In genomic region chr6:97293198-97293696, GRCh38 we compare ENCODE assay signal across 28 cellular contexts.
"Had no signal": no experiment of that assay in that cellular context is flagged by ENCODE, and none has a peak within 500 bp of the region (broad histone marks: within the 10 kb centered on the region; RNA-seq: fewer than 3 reads in every experiment).

No MANE protein-coding gene starts in this region.

- H3K4me2 ChIP-seq: hepatocyte had no signal

- H3K4me3 ChIP-seq: gastrocnemius medialis, hepatocyte, psoas muscle, right atrium auricular region, spleen, tibial nerve had no signal

- H2AFZ ChIP-seq: hepatocyte, parathyroid adenoma had no signal

- H3K27ac Mint-ChIP-seq: activated CD4-positive, alpha-beta memory T cell treated with anti-CD3 and anti-CD28 coated beads, Interleukin-2, amount 10 ng/mL, durations not matched to agents 7 days and 5 days; activated CD4-positive, alpha-beta T cell treated with anti-CD3 and anti-CD28 coated beads, Interleukin-2, amount 10 ng/mL, durations not matched to agents 7 days and 5 days; activated T-cell treated with anti-CD3 and anti-CD28 coated beads, Interleukin-2, amount 50 U/mL, for 24 hours; effector memory CD8-positive, alpha-beta T cell; naive thymus-derived CD8-positive, alpha-beta T cell; T-helper 1 cell treated with Interleukin-12 subunit alpha and Interleukin-12 subunit beta and Interleukin-4 antibody, amounts not matched to agents 30 μg/mL and 1 μg/mL, for 36 hours had no signal

- H3K4me3 Mint-ChIP-seq: activated CD4-positive, alpha-beta memory T cell treated with anti-CD3 and anti-CD28 coated beads, Interleukin-2, amount 10 ng/mL, durations not matched to agents 7 days and 5 days; activated CD4-positive, alpha-beta T cell treated with anti-CD3 and anti-CD28 coated beads, Interleukin-2, amount 10 ng/mL, durations not matched to agents 7 days and 5 days; activated T-cell treated with anti-CD3 and anti-CD28 coated beads, Interleukin-2, amount 50 U/mL, for 24 hours; effector memory CD8-positive, alpha-beta T cell; naive thymus-derived CD8-positive, alpha-beta T cell; neural crest cell; T-helper 1 cell treated with Interleukin-12 subunit alpha and Interleukin-12 subunit beta and Interleukin-4 antibody, amounts not matched to agents 30 μg/mL and 1 μg/mL, for 36 hours had no signal

- DNase-seq: activated CD4-positive, alpha-beta memory T cell treated with anti-CD3 and anti-CD28 coated beads, Interleukin-2, amount 10 ng/mL, durations not matched to agents 7 days and 5 days; activated CD4-positive, alpha-beta T cell treated with anti-CD3 and anti-CD28 coated beads, Interleukin-2, amount 10 ng/mL, durations not matched to agents 7 days and 5 days; activated CD4-positive, CD25-positive, alpha-beta regulatory T cell treated with anti-CD3 and anti-CD28 coated beads, Interleukin-2, amount 50 U/mL, for 72 hours; activated CD8-positive, alpha-beta memory T cell treated with anti-CD3 and anti-CD28 coated beads, Interleukin-2, amount 50 U/mL, for 48 hours; activated gamma-delta T cell; activated naive CD4-positive, alpha-beta T cell treated with anti-CD3 and anti-CD28 coated beads, Interleukin-2, amount 50 U/mL, for 16 hours; activated T-cell treated with anti-CD3 and anti-CD28 coated beads, Interleukin-2, amount 50 U/mL, for 24 hours; amygdala; caudate nucleus; cortex of kidney; effector memory CD8-positive, alpha-beta T cell; gastrocnemius medialis; glutamatergic neuron; left cardiac atrium; midbrain; naive thymus-derived CD8-positive, alpha-beta T cell; occipital lobe; psoas muscle; spleen; stimulated activated naive CD4-positive, alpha-beta T cell treated with Interleukin-2 at 50 U/mL for 16 hours; T1000 had no signal

- H3K4me1 ChIP-seq: gastrocnemius medialis, parathyroid adenoma, psoas muscle, right atrium auricular region, spleen, tibial nerve had no signal

- ATAC-seq: effector memory CD8-positive, alpha-beta T cell; esophagus mucosa; gastrocnemius medialis; left cardiac atrium; naive thymus-derived CD8-positive, alpha-beta T cell; psoas muscle had no signal

- H3K9ac ChIP-seq: parathyroid adenoma had no signal

- H3K36me3 ChIP-seq: gastrocnemius medialis, right atrium auricular region, spleen, tibial nerve had no signal

- H3K27me3 ChIP-seq: gastrocnemius medialis, hepatocyte, right atrium auricular region, spleen, tibial nerve had no signal

- H3K9me3 ChIP-seq: gastrocnemius medialis, psoas muscle, tibial nerve had no signal

- H3K4me1 Mint-ChIP-seq: activated CD4-positive, alpha-beta memory T cell treated with anti-CD3 and anti-CD28 coated beads, Interleukin-2, amount 10 ng/mL, durations not matched to agents 7 days and 5 days; activated CD4-positive, alpha-beta T cell treated with anti-CD3 and anti-CD28 coated beads, Interleukin-2, amount 10 ng/mL, durations not matched to agents 7 days and 5 days; naive thymus-derived CD8-positive, alpha-beta T cell; neural crest cell had no signal

- H3K27ac ChIP-seq: gastrocnemius medialis, hepatocyte, parathyroid adenoma, psoas muscle, right atrium auricular region, spleen, tibial nerve had no signal

- H3K9me3 Mint-ChIP-seq: activated T-cell treated with anti-CD3 and anti-CD28 coated beads, Interleukin-2, amount 50 U/mL, for 24 hours; effector memory CD8-positive, alpha-beta T cell; T-helper 1 cell treated with Interleukin-12 subunit alpha and Interleukin-12 subunit beta and Interleukin-4 antibody, amounts not matched to agents 30 μg/mL and 1 μg/mL, for 36 hours had no signal
